ENCODE assay signal across 19 cellular contexts in genomic region chr12:116339800-116340371, GRCh38.
DNase-seq lines count a peak whose midpoint lies in the region; ATAC-seq and TF ChIP-seq lines count a peak whose summit lies in the region.
"Had no signal": no experiment of that assay in that cellular context is flagged by ENCODE, and none has a peak within 500 bp of the region (broad histone marks: within the 10 kb centered on the region; RNA-seq: fewer than 3 reads in every experiment).

No MANE protein-coding gene starts in this region.

- H3K9me2 ChIP-seq in GM23338 (ENCODE audit: insufficient read depth) = no peaks in the 10 kb centered on the region

- no peaks in the 10 kb centered on the region for H3K36me3 ChIP-seq in GM23338 (ENCODE audit: insufficient read depth)
- H3K36me3 ChIP-seq: heart right ventricle, left lung, stomach had no signal

- ATAC-seq in GM23338 (no peak), GM21737 (IDR thresholded peaks at IDR 0.05; ENCODE audit: unreplicated experiment) (no peak), HG02763 (IDR thresholded peaks at IDR 0.05; ENCODE audit: unreplicated experiment) (no peak)
- ATAC-seq: activated CD8-positive, alpha-beta T cell treated with anti-CD3 and anti-CD28 coated beads, Interleukin-2, amount 10 ng/mL, durations not matched to agents 7 days and 5 days; heart right ventricle; Right ventricle myocardium inferior had no signal

- no peaks in the 10 kb centered on the region for H3K79me2 ChIP-seq in GM23338 (replicated peaks; ENCODE audit: insufficient read depth)

- H2AFZ ChIP-seq in GM23338 = 0 out of 2 replicates have a peak overlapping the region, but pooled peaks have one; percentile 14

- H3K4me1 ChIP-seq in GM23338 (ENCODE audit: insufficient read depth) = no peaks in the 10 kb centered on the region
- H3K4me1 ChIP-seq: stomach had no signal

- 0 out of 2 replicates have a peak, but pooled peaks cover 5% of the 10 kb centered on the region for H3F3A ChIP-seq in GM23338 (replicated peaks; ENCODE audit: low read depth)

- H3K4me3 ChIP-seq in GM23338 = no peak overlapping the region
- H3K4me3 ChIP-seq: heart right ventricle, left lung, stomach had no signal

- no peak for TF ChIP-seq CTCF in GM23338 (conservative IDR thresholded peaks at IDR 0.05; ENCODE audit: low read depth in 2 of 2)

- DNase-seq in GM23338 (ENCODE audit: low spot score) = no peak
- DNase-seq in SK-MEL-5 (ENCODE audit: low read depth, low spot score) = peak; percentile 67
- peak; percentile 34 for DNase-seq in iris pigment epithelial cell (ENCODE audit: low read depth)
- DNase-seq in cerebellum (ENCODE audit: low spot score) = no peak
- no peak for DNase-seq in DMS79 treated with DMSO at 0.1 percent for 48 hours (lab: John Stamatoyannopoulos, UW)
- DNase-seq: activated CD8-positive, alpha-beta T cell treated with anti-CD3 and anti-CD28 coated beads, Interleukin-2, amount 10 ng/mL, durations not matched to agents 7 days and 5 days; activated T-cell treated with anti-CD3 and anti-CD28 coated beads, Interleukin-2, amount 50 U/mL, for 48 hours; endodermal cell; GDM1; heart right ventricle; NCI-H69; stimulated activated CD4-positive, alpha-beta T cell treated with anti-CD3 and anti-CD28 coated beads, Interleukin-4, amount 100 ng/mL, for 24 hours; stomach; trophoblast cell had no signal

- no peak overlapping the region for H3K27ac ChIP-seq in GM23338 (ENCODE audit: low read depth)
- H3K27ac ChIP-seq: heart right ventricle, left lung, stomach had no signal

- H3K4me2 ChIP-seq in GM23338 = no peak overlapping the region

- H3K27me3 ChIP-seq in GM23338 (ENCODE audit: insufficient read depth) = no peaks in the 10 kb centered on the region
- H3K27me3 ChIP-seq: heart right ventricle, left lung, stomach had no signal

- H3K36me3 Mint-ChIP-seq in GM23338 (ENCODE audit: low read depth) = peaks cover 19% of the 10 kb centered on the region; the same call in 2 of the 3 replicates

- no peaks in the 10 kb centered on the region for H4K20me1 ChIP-seq in GM23338 (replicated peaks; ENCODE audit: insufficient read depth)

- H3K27ac Mint-ChIP-seq in GM23338 = no peak overlapping the region
- H3K27ac Mint-ChIP-seq: activated CD8-positive, alpha-beta T cell treated with anti-CD3 and anti-CD28 coated beads, Interleukin-2, amount 10 ng/mL, durations not matched to agents 7 days and 5 days; activated naive CD4-positive, alpha-beta T cell treated with anti-CD3 and anti-CD28 coated beads, Interleukin-2, amount 50 U/mL, for 72 hours; endodermal cell had no signal

- in situ Hi-C loops in SK-MEL-5 (cut with HindIII; ENCODE audit: low pct_unique_long_range_greater_than_20kb, low sequenced_read_pairs) = no loop called here

- peaks cover 20% of the 10 kb centered on the region; the same call in 2 of the 3 replicates for H3K9me3 Mint-ChIP-seq in GM23338

- H3K4me3 Mint-ChIP-seq in GM23338 = no peak overlapping the region
- H3K4me3 Mint-ChIP-seq: activated CD8-positive, alpha-beta T cell treated with anti-CD3 and anti-CD28 coated beads, Interleukin-2, amount 10 ng/mL, durations not matched to agents 7 days and 5 days; endodermal cell had no signal

- peaks cover 24% of the 10 kb centered on the region; the same call in 2 of the 3 replicates for H3K4me1 Mint-ChIP-seq in GM23338
- H3K4me1 Mint-ChIP-seq: endodermal cell had no signal

- H3K27me3 Mint-ChIP-seq in GM23338 (ENCODE audit: insufficient read depth, low read depth, poor library complexity) = peaks cover 3% of the 10 kb centered on the region

TF ChIP-seq in GM23338, 12 proteins besides CTCF, POLR2A, EP300 and RAD21 (continues in another document):
- TF ChIP-seq REST (IDR thresholded peaks at IDR 0.05; ENCODE audit: unreplicated experiment) (no peak), ZNF114 (CRISPR knock-in tag; IDR thresholded peaks at IDR 0.05) (no peak), EZH2phosphoT487 (IDR thresholded peaks at IDR 0.05; ENCODE audit: unreplicated experiment) (no peak), CREB1 (CRISPR knock-in tag; IDR thresholded peaks at IDR 0.05; ENCODE audit: low read depth) (no peak), EZH2 (IDR thresholded peaks at IDR 0.05; ENCODE audit: low read depth, unreplicated experiment) (no peak), STAT1 (IDR thresholded peaks at IDR 0.05; ENCODE audit: unreplicated experiment) (no peak), NANOG (IDR thresholded peaks at IDR 0.05; ENCODE audit: borderline replicate concordance) (no peak), JUNB (IDR thresholded peaks at IDR 0.05; ENCODE audit: unreplicated experiment) (no peak)
- TF ChIP-seq, protein P1, sequence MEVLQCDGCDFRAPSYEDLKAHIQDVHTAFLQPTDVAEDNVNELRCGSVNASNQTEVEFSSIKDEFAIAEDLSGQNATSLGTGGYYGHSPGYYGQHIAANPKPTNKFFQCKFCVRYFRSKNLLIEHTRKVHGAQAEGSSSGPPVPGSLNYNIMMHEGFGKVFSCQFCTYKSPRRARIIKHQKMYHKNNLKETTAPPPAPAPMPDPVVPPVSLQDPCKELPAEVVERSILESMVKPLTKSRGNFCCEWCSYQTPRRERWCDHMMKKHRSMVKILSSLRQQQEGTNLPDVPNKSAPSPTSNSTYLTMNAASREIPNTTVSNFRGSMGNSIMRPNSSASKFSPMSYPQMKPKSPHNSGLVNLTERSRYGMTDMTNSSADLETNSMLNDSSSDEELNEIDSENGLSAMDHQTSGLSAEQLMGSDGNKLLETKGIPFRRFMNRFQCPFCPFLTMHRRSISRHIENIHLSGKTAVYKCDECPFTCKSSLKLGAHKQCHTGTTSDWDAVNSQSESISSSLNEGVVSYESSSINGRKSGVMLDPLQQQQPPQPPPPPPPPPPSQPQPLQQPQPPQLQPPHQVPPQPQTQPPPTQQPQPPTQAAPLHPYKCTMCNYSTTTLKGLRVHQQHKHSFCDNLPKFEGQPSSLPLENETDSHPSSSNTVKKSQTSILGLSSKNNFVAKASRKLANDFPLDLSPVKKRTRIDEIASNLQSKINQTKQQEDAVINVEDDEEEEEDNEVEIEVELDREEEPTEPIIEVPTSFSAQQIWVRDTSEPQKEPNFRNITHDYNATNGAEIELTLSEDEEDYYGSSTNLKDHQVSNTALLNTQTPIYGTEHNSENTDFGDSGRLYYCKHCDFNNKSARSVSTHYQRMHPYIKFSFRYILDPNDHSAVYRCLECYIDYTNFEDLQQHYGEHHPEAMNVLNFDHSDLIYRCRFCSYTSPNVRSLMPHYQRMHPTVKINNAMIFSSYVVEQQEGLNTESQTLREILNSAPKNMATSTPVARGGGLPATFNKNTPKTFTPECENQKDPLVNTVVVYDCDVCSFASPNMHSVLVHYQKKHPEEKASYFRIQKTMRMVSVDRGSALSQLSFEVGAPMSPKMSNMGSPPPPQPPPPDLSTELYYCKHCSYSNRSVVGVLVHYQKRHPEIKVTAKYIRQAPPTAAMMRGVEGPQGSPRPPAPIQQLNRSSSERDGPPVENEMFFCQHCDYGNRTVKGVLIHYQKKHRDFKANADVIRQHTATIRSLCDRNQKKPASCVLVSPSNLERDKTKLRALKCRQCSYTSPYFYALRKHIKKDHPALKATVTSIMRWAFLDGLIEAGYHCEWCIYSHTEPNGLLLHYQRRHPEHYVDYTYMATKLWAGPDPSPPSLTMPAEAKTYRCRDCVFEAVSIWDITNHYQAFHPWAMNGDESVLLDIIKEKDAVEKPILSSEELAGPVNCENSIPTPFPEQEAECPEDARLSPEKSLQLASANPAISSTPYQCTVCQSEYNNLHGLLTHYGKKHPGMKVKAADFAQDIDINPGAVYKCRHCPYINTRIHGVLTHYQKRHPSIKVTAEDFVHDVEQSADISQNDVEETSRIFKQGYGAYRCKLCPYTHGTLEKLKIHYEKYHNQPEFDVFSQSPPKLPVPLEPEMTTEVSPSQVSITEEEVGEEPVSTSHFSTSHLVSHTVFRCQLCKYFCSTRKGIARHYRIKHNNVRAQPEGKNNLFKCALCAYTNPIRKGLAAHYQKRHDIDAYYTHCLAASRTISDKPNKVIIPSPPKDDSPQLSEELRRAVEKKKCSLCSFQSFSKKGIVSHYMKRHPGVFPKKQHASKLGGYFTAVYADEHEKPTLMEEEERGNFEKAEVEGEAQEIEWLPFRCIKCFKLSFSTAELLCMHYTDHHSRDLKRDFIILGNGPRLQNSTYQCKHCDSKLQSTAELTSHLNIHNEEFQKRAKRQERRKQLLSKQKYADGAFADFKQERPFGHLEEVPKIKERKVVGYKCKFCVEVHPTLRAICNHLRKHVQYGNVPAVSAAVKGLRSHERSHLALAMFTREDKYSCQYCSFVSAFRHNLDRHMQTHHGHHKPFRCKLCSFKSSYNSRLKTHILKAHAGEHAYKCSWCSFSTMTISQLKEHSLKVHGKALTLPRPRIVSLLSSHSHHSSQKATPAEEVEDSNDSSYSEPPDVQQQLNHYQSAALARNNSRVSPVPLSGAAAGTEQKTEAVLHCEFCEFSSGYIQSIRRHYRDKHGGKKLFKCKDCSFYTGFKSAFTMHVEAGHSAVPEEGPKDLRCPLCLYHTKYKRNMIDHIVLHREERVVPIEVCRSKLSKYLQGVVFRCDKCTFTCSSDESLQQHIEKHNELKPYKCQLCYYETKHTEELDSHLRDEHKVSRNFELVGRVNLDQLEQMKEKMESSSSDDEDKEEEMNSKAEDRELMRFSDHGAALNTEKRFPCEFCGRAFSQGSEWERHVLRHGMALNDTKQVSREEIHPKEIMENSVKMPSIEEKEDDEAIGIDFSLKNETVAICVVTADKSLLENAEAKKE (CRISPR knock-in tag; IDR thresholded peaks at IDR 0.05) = no peak

Comparison
In these comparisons a context has a peak if more than half of its experiments do, and no peak if none do; other contexts are left out.
1. DNase-seq: peak in SK-MEL-5 (single experiment) and iris pigment epithelial cell (single experiment); none in GM23338 (single experiment), cerebellum (single experiment) and DMS79 treated with DMSO at 0.1 percent for 48 hours (single experiment).